Comparison of ENCODE assay signal across 8 cellular contexts in the genomic region with DNA sequence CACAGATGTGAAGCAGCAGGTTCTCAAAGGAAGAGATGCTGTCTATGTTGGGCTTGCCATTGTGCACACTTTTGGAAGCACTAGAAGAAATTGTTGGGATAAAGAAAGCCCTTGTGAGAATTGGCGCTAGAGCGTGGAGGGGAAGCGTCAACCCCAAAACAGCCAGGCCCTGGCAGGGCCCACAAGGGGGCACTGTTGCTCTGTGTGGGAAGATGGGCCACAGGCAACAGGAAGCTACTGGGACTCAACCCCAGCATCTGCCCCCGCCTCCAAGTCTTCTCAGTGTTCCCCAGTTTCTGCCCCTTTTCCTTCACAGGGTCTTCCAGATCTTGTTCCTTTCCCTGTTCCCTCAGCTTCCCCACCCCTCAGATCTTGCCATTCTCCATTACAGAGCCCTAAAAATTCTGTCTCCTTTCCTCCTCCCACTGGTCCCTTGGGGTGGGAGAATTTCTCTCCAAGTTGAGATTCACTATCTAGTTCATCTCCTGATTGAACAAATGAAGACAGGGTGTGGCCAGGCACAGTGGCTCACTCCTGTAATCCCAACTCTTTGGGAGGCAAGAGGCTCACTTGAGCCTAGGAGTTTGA.
DNase-seq lines count a peak whose midpoint lies in the region; ATAC-seq lines count a peak whose summit lies in the region.

No MANE protein-coding gene starts in this region.

- DNase-seq in Daoy (ENCODE audit: low read depth) (peak; percentile 53), NCI-H1092 (lab: John Stamatoyannopoulos, UW) (peak; percentile 40), dermis microvascular lymphatic vessel endothelial cell (ENCODE audit: low read depth in 2 of 2) (peak; percentile 11 to 41), lung microvascular endothelial cell (ENCODE audit: low read depth in 2 of 2) (peak; percentile 52 to 57)
- DNase-seq in activated CD4-positive, alpha-beta T cell treated with anti-CD3 and anti-CD28 coated beads for 48 hours: peak; percentile 77
- DNase-seq in stimulated activated CD8-positive, alpha-beta memory T cell treated with anti-CD3 and anti-CD28 coated beads, Interleukin-4, amount 100 ng/mL, for 48 hours: peak; percentile 78

- ATAC-seq in GM21717 (IDR thresholded peaks at IDR 0.05; ENCODE audit: unreplicated experiment): peak; percentile 64
- ATAC-seq in HG03520 (IDR thresholded peaks at IDR 0.05; ENCODE audit: unreplicated experiment): no peak

Comparison
In these comparisons a context has a peak if more than half of its experiments do, and no peak if none do; other contexts are left out.
1. DNase-seq: peak in every context shown above with its lines; median percentile 78 in stimulated activated CD8-positive, alpha-beta memory T cell treated with anti-CD3 and anti-CD28 coated beads, Interleukin-4, amount 100 ng/mL, for 48 hours; 77 in activated CD4-positive, alpha-beta T cell treated with anti-CD3 and anti-CD28 coated beads for 48 hours; 54 in lung microvascular endothelial cell; 53 in Daoy; 40 in NCI-H1092; 26 in dermis microvascular lymphatic vessel endothelial cell.